Comparison of ENCODE assay signal across 10 cellular contexts in genomic region chr13:47146991-47147783, GRCh38.
DNase-seq lines count a peak whose midpoint lies in the region; ATAC-seq, FAIRE-seq and TF ChIP-seq lines count a peak whose summit lies in the region.
"Had no signal": no experiment of that assay in that cellular context is flagged by ENCODE, and none has a peak within 500 bp of the region (broad histone marks: within the 10 kb centered on the region; RNA-seq: fewer than 3 reads in every experiment).

No MANE protein-coding gene starts in this region.

- H3K27ac ChIP-seq in adrenal gland, result no peak overlapping the region

- intact Hi-C loops in adrenal gland (cut with DNase I) (no loop called here), left colon (cut with DNase I, micrococcal nuclease) (no loop called here)
- intact Hi-C loops in activated CD8-positive, alpha-beta T cell treated with anti-CD3 and anti-CD28 coated beads for 36 hours (cut with micrococcal nuclease), result no loop called here

- no peaks in the 10 kb centered on the region for H3K9me3 ChIP-seq in adrenal gland (replicated peaks in 1 of 3)

- no peak for DNase-seq in GM12892 (ENCODE audit: insufficient read length)
- no peak for DNase-seq in adrenal gland
- DNase-seq in left colon, result no peak
- DNase-seq in glutamatergic neuron, result no peak
- DNase-seq in activated CD8-positive, alpha-beta T cell treated with anti-CD3 and anti-CD28 coated beads for 36 hours, result no peak
- DNase-seq: naive B cell, T1000 had no signal

- H3K4me3 Mint-ChIP-seq in glutamatergic neuron (ENCODE audit: unreplicated experiment), result no peak overlapping the region
- no peak overlapping the region for H3K4me3 Mint-ChIP-seq in activated CD8-positive, alpha-beta T cell treated with anti-CD3 and anti-CD28 coated beads for 36 hours
- H3K4me3 Mint-ChIP-seq: naive B cell had no signal

- POLR2A ChIA-PET in activated CD8-positive, alpha-beta T cell treated with anti-CD3 and anti-CD28 coated beads for 36 hours (lab: Charles Lee), result no interaction called here

- peaks cover 2% of the 10 kb centered on the region for H3K9me3 Mint-ChIP-seq in glutamatergic neuron (ENCODE audit: unreplicated experiment)
- peaks cover 4% of the 10 kb centered on the region for H3K9me3 Mint-ChIP-seq in activated CD8-positive, alpha-beta T cell treated with anti-CD3 and anti-CD28 coated beads for 36 hours

- TF ChIP-seq POLR2A in GM12892 (IDR thresholded peaks at IDR 0.05; ENCODE audit: low read depth, low read length) (no peak), adrenal gland (IDR thresholded peaks at IDR 0.05) (no peak)

- H3K4me1 Mint-ChIP-seq in glutamatergic neuron (ENCODE audit: low read depth, unreplicated experiment), result peaks cover 2% of the 10 kb centered on the region
- peaks cover 5% of the 10 kb centered on the region for H3K4me1 Mint-ChIP-seq in activated CD8-positive, alpha-beta T cell treated with anti-CD3 and anti-CD28 coated beads for 36 hours (ENCODE audit: low read depth)

- ATAC-seq in GM19397 (IDR thresholded peaks at IDR 0.05; ENCODE audit: unreplicated experiment), result peak; percentile 94
- ATAC-seq in HG02840 (IDR thresholded peaks at IDR 0.05; ENCODE audit: low FRiP score, unreplicated experiment), result peak; percentile 96
- peak; percentile 97 for ATAC-seq in HG03469 (IDR thresholded peaks at IDR 0.05; ENCODE audit: unreplicated experiment)
- no peak for ATAC-seq in left colon
- no peak for ATAC-seq in activated CD8-positive, alpha-beta T cell treated with anti-CD3 and anti-CD28 coated beads for 36 hours

- CTCF ChIA-PET in activated CD8-positive, alpha-beta T cell treated with anti-CD3 and anti-CD28 coated beads for 36 hours (lab: Charles Lee), result no interaction called here

- TF ChIP-seq CTCF in adrenal gland (IDR thresholded peaks at IDR 0.05) (no peak), glutamatergic neuron (IDR thresholded peaks at IDR 0.05; ENCODE audit: partially characterized antibody, unreplicated experiment) (no peak)
- TF ChIP-seq CTCF in activated CD8-positive, alpha-beta T cell treated with anti-CD3 and anti-CD28 coated beads for 36 hours (IDR thresholded peaks at IDR 0.05), result no peak

- no peak overlapping the region for H3K27ac Mint-ChIP-seq in glutamatergic neuron (ENCODE audit: unreplicated experiment)
- H3K27ac Mint-ChIP-seq in activated CD8-positive, alpha-beta T cell treated with anti-CD3 and anti-CD28 coated beads for 36 hours, result no peak overlapping the region
- H3K27ac Mint-ChIP-seq: naive B cell had no signal

- H3K36me3 Mint-ChIP-seq in glutamatergic neuron (ENCODE audit: unreplicated experiment), result no peaks in the 10 kb centered on the region
- no peaks in the 10 kb centered on the region for H3K36me3 Mint-ChIP-seq in activated CD8-positive, alpha-beta T cell treated with anti-CD3 and anti-CD28 coated beads for 36 hours (ENCODE audit: low read depth)
- H3K36me3 Mint-ChIP-seq: naive B cell had no signal

- 81 to 90% (median 83%) methylated on average over 2 of the region's 2 CpGs for WGBS in adrenal gland, 4 donors

- no peaks in the 10 kb centered on the region for H3K4me1 ChIP-seq in adrenal gland (replicated peaks in 1 of 2)

- no peaks in the 10 kb centered on the region for H3K36me3 ChIP-seq in adrenal gland (replicated peaks in 1 of 2)

- H3K4me3 ChIP-seq in adrenal gland, result no peak overlapping the region

- no peaks in the 10 kb centered on the region for H3K27me3 ChIP-seq in adrenal gland

- H3K27me3 Mint-ChIP-seq in glutamatergic neuron (ENCODE audit: unreplicated experiment), result no peaks in the 10 kb centered on the region
- H3K27me3 Mint-ChIP-seq in activated CD8-positive, alpha-beta T cell treated with anti-CD3 and anti-CD28 coated beads for 36 hours, result peaks cover 1% of the 10 kb centered on the region

- FAIRE-seq in GM12892 (lab: Jason Lieb, UNC), result peak; percentile 64

Comparison
In these comparisons a context has a peak if more than half of its experiments do, and no peak if none do; other contexts are left out.
1. ATAC-seq: peak in GM19397 (single experiment), HG02840 (single experiment) and HG03469 (single experiment); none in left colon (single experiment) and activated CD8-positive, alpha-beta T cell treated with anti-CD3 and anti-CD28 coated beads for 36 hours (single experiment).